Comparison of ENCODE assay signal across 1 cellular context in genomic region chr4:87973283-87974169, GRCh38.
A peak's percentile ranks its signal among the peaks of the same experiment; 100 is the strongest.
TF ChIP-seq lines count a peak whose summit lies in the region.

No MANE protein-coding gene starts in this region.

TF ChIP-seq in HepG2, 621 proteins besides CTCF, POLR2A, EP300 and RAD21 (continued from another document):
- TF ChIP-seq ZNF263 (CRISPR knock-in tag; IDR thresholded peaks at IDR 0.05) (no peak), ZKSCAN8 (CRISPR knock-in tag; IDR thresholded peaks at IDR 0.05; ENCODE audit: borderline replicate concordance) (no peak), ZNF878 (CRISPR knock-in tag; IDR thresholded peaks at IDR 0.05) (no peak), ZNF124 (CRISPR knock-in tag; IDR thresholded peaks at IDR 0.05) (no peak), RFX3 (CRISPR knock-in tag; IDR thresholded peaks at IDR 0.05) (no peak), ARID5B (CRISPR knock-in tag; IDR thresholded peaks at IDR 0.05) (peak; percentile 36), SAFB2 (CRISPR knock-in tag; IDR thresholded peaks at IDR 0.05; ENCODE audit: borderline replicate concordance, low read depth) (no peak), ZNF256 (CRISPR knock-in tag; conservative IDR thresholded peaks at IDR 0.05) (no peak), THRA (CRISPR knock-in tag; IDR thresholded peaks at IDR 0.05; ENCODE audit: borderline replicate concordance) (0 out of 2 replicates have a peak, but pooled peaks have one; percentile 15), ZNF605 (CRISPR knock-in tag; IDR thresholded peaks at IDR 0.05) (no peak)
- TF ChIP-seq, protein P1, sequence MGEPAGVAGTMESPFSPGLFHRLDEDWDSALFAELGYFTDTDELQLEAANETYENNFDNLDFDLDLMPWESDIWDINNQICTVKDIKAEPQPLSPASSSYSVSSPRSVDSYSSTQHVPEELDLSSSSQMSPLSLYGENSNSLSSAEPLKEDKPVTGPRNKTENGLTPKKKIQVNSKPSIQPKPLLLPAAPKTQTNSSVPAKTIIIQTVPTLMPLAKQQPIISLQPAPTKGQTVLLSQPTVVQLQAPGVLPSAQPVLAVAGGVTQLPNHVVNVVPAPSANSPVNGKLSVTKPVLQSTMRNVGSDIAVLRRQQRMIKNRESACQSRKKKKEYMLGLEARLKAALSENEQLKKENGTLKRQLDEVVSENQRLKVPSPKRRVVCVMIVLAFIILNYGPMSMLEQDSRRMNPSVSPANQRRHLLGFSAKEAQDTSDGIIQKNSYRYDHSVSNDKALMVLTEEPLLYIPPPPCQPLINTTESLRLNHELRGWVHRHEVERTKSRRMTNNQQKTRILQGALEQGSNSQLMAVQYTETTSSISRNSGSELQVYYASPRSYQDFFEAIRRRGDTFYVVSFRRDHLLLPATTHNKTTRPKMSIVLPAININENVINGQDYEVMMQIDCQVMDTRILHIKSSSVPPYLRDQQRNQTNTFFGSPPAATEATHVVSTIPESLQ (CRISPR knock-in tag; conservative IDR thresholded peaks at IDR 0.05): no peak
TF ChIP-seq in HepG2: peak in this region for 25.
